In genomic region chr2:183027443-183027842, GRCh38 we compare ENCODE assay signal across 33 cellular contexts.
"Had no signal": no experiment of that assay in that cellular context is flagged by ENCODE, and none has a peak within 500 bp of the region (broad histone marks: within the 10 kb centered on the region; RNA-seq: fewer than 3 reads in every experiment).

No MANE protein-coding gene starts in this region.

- H3K9me3 ChIP-seq: adrenal gland, body of pancreas, breast epithelium had no signal

- DNase-seq: activated CD4-positive, alpha-beta memory T cell treated with anti-CD3 and anti-CD28 coated beads, Interleukin-2, amount 10 ng/mL, durations not matched to agents 7 days and 5 days; activated CD4-positive, alpha-beta T cell treated with anti-CD3 and anti-CD28 coated beads for 1 hour; activated CD4-positive, alpha-beta T cell treated with anti-CD3 and anti-CD28 coated beads for 36 hours; activated CD4-positive, alpha-beta T cell treated with anti-CD3 and anti-CD28 coated beads for 48 hours; activated CD4-positive, alpha-beta T cell treated with anti-CD3 and anti-CD28 coated beads, Interleukin-2, amount 10 ng/mL, durations not matched to agents 7 days and 5 days; activated CD4-positive, alpha-beta T cell treated with anti-CD3 and anti-CD28 coated beads, Interleukin-2, amount 50 U/mL, for 48 hours; activated CD4-positive, CD25-positive, alpha-beta regulatory T cell; activated CD8-positive, alpha-beta memory T cell treated with anti-CD3 and anti-CD28 coated beads for 24 hours; activated CD8-positive, alpha-beta memory T cell treated with anti-CD3 and anti-CD28 coated beads, Interleukin-2, amount 10 ng/mL, durations not matched to agents 7 days and 5 days; activated CD8-positive, alpha-beta memory T cell treated with anti-CD3 and anti-CD28 coated beads, Interleukin-2, amount 50 U/mL, for 48 hours; activated CD8-positive, alpha-beta T cell treated with anti-CD3 and anti-CD28 coated beads, Interleukin-2, amount 10 ng/mL, durations not matched to agents 7 days and 5 days; activated effector memory CD4-positive, alpha-beta T cell treated with Interleukin-2 at 50 U/mL for 16 hours; activated gamma-delta T cell treated with Interleukin-2 at 50 U/mL for 16 hours; activated naive CD4-positive, alpha-beta T cell; activated naive CD4-positive, alpha-beta T cell treated with anti-CD3 and anti-CD28 coated beads for 36 hours; activated naive CD4-positive, alpha-beta T cell treated with anti-CD3 and anti-CD28 coated beads, Interleukin-2, amount 50 U/mL, for 16 hours; activated naive CD8-positive, alpha-beta T cell treated with anti-CD3 and anti-CD28 coated beads for 36 hours; activated T-cell treated with anti-CD3 and anti-CD28 coated beads, Interleukin-2, amount 50 U/mL, for 24 hours; activated T-cell treated with anti-CD3 and anti-CD28 coated beads, Interleukin-2, amount 50 U/mL, for 48 hours; adrenal gland; amniotic stem cell; aorta; body of pancreas; brain microvascular endothelial cell; central memory CD4-positive, alpha-beta T cell; T-helper 1 cell; T-helper 2 cell; T-helper 9 cell had no signal

- H3K27me3 ChIP-seq: adrenal gland, body of pancreas, brain microvascular endothelial cell, breast epithelium had no signal

- H3K4me3 ChIP-seq: adrenal gland, body of pancreas, breast epithelium had no signal

- ATAC-seq: activated CD4-positive, alpha-beta T cell treated with anti-CD3 and anti-CD28 coated beads for 36 hours; activated CD4-positive, CD25-positive, alpha-beta regulatory T cell treated with anti-CD3 and anti-CD28 coated beads, Interleukin-2, amount 50 U/mL, for 24 hours; activated CD8-positive, alpha-beta memory T cell treated with anti-CD3 and anti-CD28 coated beads, Interleukin-2, amount 10 ng/mL, durations not matched to agents 7 days and 5 days; activated CD8-positive, alpha-beta T cell treated with anti-CD3 and anti-CD28 coated beads, Interleukin-2, amount 10 ng/mL, durations not matched to agents 7 days and 5 days; activated naive CD4-positive, alpha-beta T cell treated with anti-CD3 and anti-CD28 coated beads, Interleukin-2, amount 50 U/mL, for 72 hours; body of pancreas had no signal

- FAIRE-seq: astrocyte had no signal

- H3K4me1 ChIP-seq: breast epithelium had no signal

- H3K36me3 ChIP-seq: adrenal gland, brain microvascular endothelial cell, breast epithelium had no signal

- H3K27ac ChIP-seq: adrenal gland, body of pancreas, brain microvascular endothelial cell, breast epithelium, VCaP had no signal
